23 cellular contexts compared by ENCODE assay signal in the genomic region with DNA sequence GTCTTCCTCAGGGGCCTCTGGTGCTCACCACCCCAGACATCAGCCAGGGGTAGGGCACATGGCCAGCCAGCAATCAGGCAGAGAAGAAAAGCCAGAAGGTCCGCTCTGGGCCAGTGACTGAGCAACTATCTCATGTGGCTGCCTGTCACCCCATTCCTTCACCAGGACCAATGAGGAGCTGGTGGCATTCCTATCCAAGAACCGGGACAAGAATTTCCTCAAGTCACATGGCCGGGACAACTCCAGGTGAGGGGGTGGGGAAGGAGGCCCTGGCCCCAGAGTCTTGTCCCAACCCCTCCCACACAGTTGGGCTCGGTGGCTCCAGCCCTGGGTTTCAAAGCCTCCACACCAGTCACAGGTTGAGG.
"Had no signal": no experiment of that assay in that cellular context is flagged by ENCODE, and none has a peak within 500 bp of the region (broad histone marks: within the 10 kb centered on the region; RNA-seq: fewer than 3 reads in every experiment).

No MANE protein-coding gene starts in this region.

- ATAC-seq: activated CD8-positive, alpha-beta T cell treated with anti-CD3 and anti-CD28 coated beads, Interleukin-2, amount 10 ng/mL, durations not matched to agents 7 days and 5 days; activated T-helper 17 cell treated with anti-CD3 and anti-CD28 coated beads, Interleukin-2, amount 50 U/mL, for 72 hours; body of pancreas; K562; WTC11 had no signal

- H3K27ac ChIP-seq: ascending aorta, body of pancreas, Peyer's patch had no signal

- H3K4me3 ChIP-seq: ascending aorta, body of pancreas, K562, Peyer's patch had no signal

- H3K27me3 Mint-ChIP-seq: activated T-helper 17 cell treated with anti-CD3 and anti-CD28 coated beads, Interleukin-2, amount 50 U/mL, for 72 hours had no signal

- H3K9me3 ChIP-seq: ascending aorta, body of pancreas, Peyer's patch had no signal

- H3K27me3 ChIP-seq: ascending aorta, body of pancreas, Peyer's patch had no signal

- DNase-seq: activated CD4-positive, alpha-beta T cell treated with anti-CD3 and anti-CD28 coated beads, Interleukin-2, amount 50 U/mL, for 4 hours; activated CD4-positive, CD25-positive, alpha-beta regulatory T cell treated with anti-CD3 and anti-CD28 coated beads, Interleukin-2, amount 50 U/mL, for 72 hours; activated CD8-positive, alpha-beta T cell treated with anti-CD3 and anti-CD28 coated beads, Interleukin-2, amount 10 ng/mL, durations not matched to agents 7 days and 5 days; activated gamma-delta T cell; activated naive CD4-positive, alpha-beta T cell treated with anti-CD3 and anti-CD28 coated beads, Interleukin-2, amount 50 U/mL, for 16 hours; amniotic stem cell; body of pancreas; central memory CD4-positive, alpha-beta T cell; Karpas-422; NCI-H1105 treated with DMSO at 0.1 percent for 48 hours; NCI-H1436 treated with DMSO at 0.1 percent for 48 hours; NCI-H187; NCI-H2081 treated with DMSO at 0.1 percent for 48 hours; NCI-H446; NCI-H524; SHP77 treated with DMSO at 0.1 percent for 48 hours; T-helper 9 cell had no signal

- H3K4me1 ChIP-seq: ascending aorta, Peyer's patch had no signal

- H3K4me3 Mint-ChIP-seq: activated CD8-positive, alpha-beta T cell treated with anti-CD3 and anti-CD28 coated beads, Interleukin-2, amount 10 ng/mL, durations not matched to agents 7 days and 5 days; activated T-helper 17 cell treated with anti-CD3 and anti-CD28 coated beads, Interleukin-2, amount 50 U/mL, for 72 hours; T-helper 1 cell treated with Interleukin-12 subunit alpha and Interleukin-12 subunit beta and Interleukin-4 antibody, amounts not matched to agents 30 μg/mL and 1 μg/mL, for 36 hours; WTC11 had no signal

- H3K27ac Mint-ChIP-seq: activated CD8-positive, alpha-beta T cell treated with anti-CD3 and anti-CD28 coated beads, Interleukin-2, amount 10 ng/mL, durations not matched to agents 7 days and 5 days; activated T-helper 17 cell treated with anti-CD3 and anti-CD28 coated beads, Interleukin-2, amount 50 U/mL, for 72 hours; T-helper 1 cell treated with Interleukin-12 subunit alpha and Interleukin-12 subunit beta and Interleukin-4 antibody, amounts not matched to agents 30 μg/mL and 1 μg/mL, for 36 hours; WTC11 had no signal

- H3K4me1 Mint-ChIP-seq: WTC11 had no signal

- H3K9me3 Mint-ChIP-seq: activated T-helper 17 cell treated with anti-CD3 and anti-CD28 coated beads, Interleukin-2, amount 50 U/mL, for 72 hours; T-helper 1 cell treated with Interleukin-12 subunit alpha and Interleukin-12 subunit beta and Interleukin-4 antibody, amounts not matched to agents 30 μg/mL and 1 μg/mL, for 36 hours; WTC11 had no signal
